Comparison of ENCODE assay signal across 8 cellular contexts in genomic region chr5:132293992-132294727, GRCh38. TPM values are rescaled to one million over a fixed set of nuclear protein-coding genes. Genes with fewer than 3 reads are reported as not detected.
A peak's percentile ranks its signal among the peaks of the same experiment; 100 is the strongest.
DNase-seq lines count a peak whose midpoint lies in the region; ATAC-seq and TF ChIP-seq lines count a peak whose summit lies in the region.

TSS of gene SLC22A4 (plus strand) at chr5:132294394. CDS start at chr5:132294617, 223 bp downstream.

- TF ChIP-seq CTCF in Peyer's patch (IDR thresholded peaks at IDR 0.05) (no peak), fibroblast of lung (conservative IDR thresholded peaks at IDR 0.05 in 1 of 2, IDR thresholded peaks at IDR 0.05 in 1 of 2; ENCODE audit: low read depth in 1 of 2, low read length in 2 of 2) (no peak)

- H3K9me3 ChIP-seq in Peyer's patch: no peaks in the 10 kb centered on the region
- no peaks in the 10 kb centered on the region for H3K9me3 ChIP-seq in fibroblast of lung (ENCODE audit: control insufficient read depth, insufficient read depth, low read depth, low read length)
- H3K9me3 ChIP-seq in naive thymus-derived CD4-positive, alpha-beta T cell (ENCODE audit: control insufficient read depth in 2 of 3, low read length in 3 of 3): no peaks in the 10 kb centered on the region

- peaks cover 9% of the 10 kb centered on the region for H3K79me2 ChIP-seq in fibroblast of lung (ENCODE audit: control insufficient read depth, insufficient read depth, low read length)

- peak within 1 kb of the TSS; percentile 75 for H2AFZ ChIP-seq in fibroblast of lung (ENCODE audit: low read length)

- intact Hi-C loops in naive thymus-derived CD4-positive, alpha-beta T cell (cut with micrococcal nuclease): loop anchor here (1.0 to 10.0 kb wide), 9 partner anchors 75 to 733 kb away; partner anchors contain the start of genes SLC22A5 (in 2 of the 2), ZCCHC10 (in 2 of the 2), GDF9 (in 1 of the 2) and IRF1 (in 1 of the 2)

- peak within 1 kb of the TSS; percentile 78 to 96 (median 86) for H3K27ac ChIP-seq in Peyer's patch
- H3K27ac ChIP-seq in fibroblast of lung (ENCODE audit: insufficient read depth, low read length): peak within 1 kb of the TSS; percentile 90
- peak within 1 kb of the TSS; percentile 43 for H3K27ac ChIP-seq in naive thymus-derived CD4-positive, alpha-beta T cell (ENCODE audit: low read depth, low read length)

- POLR2A ChIA-PET in naive thymus-derived CD4-positive, alpha-beta T cell (lab: Charles Lee): no interaction called here

- H4K20me1 ChIP-seq in fibroblast of lung (ENCODE audit: control insufficient read depth, extremely low read depth, insufficient read depth, low read length): no peaks in the 10 kb centered on the region

- TF ChIP-seq POLR2A in Peyer's patch (IDR thresholded peaks at IDR 0.05): peak; percentile 58 to 67

- CTCF ChIA-PET in naive thymus-derived CD4-positive, alpha-beta T cell (lab: Charles Lee): interaction anchor here (0.6 kb wide), 1 partner anchor 38 kb away, joined by 3 read pairs; no protein-coding TSS in a partner anchor

- H3K9ac ChIP-seq in fibroblast of lung (ENCODE audit: insufficient read depth, low read length): peak within 1 kb of the TSS; percentile 91

- DNase-seq in DMS114 treated with DMSO at 0.1 percent for 48 hours (lab: John Stamatoyannopoulos, UW; ENCODE audit: unreplicated experiment) (peak; percentile 79), Peyer's patch (peak; percentile 54 to 91 (median 90)), fibroblast of lung (ENCODE audit: low read depth in 2 of 2) (peak; percentile 91 to 94)
- DNase-seq in naive thymus-derived CD4-positive, alpha-beta T cell: peak; percentile 20 to 85 (median 45)

- H3K4me2 ChIP-seq in fibroblast of lung (ENCODE audit: extremely low read depth, insufficient read depth, low read length): peak within 1 kb of the TSS; percentile 85

- H3K27ac Mint-ChIP-seq in IgD-negative memory B cell: no peak within 1 kb of the TSS
- peak within 1 kb of the TSS; percentile 87 for H3K27ac Mint-ChIP-seq in activated T-helper 17 cell treated with anti-CD3 and anti-CD28 coated beads, Interleukin-2, amount 50 U/mL, for 72 hours
- H3K27ac Mint-ChIP-seq in naive thymus-derived CD4-positive, alpha-beta T cell: peak within 1 kb of the TSS in 4 of 9 donors; percentile 50 to 75 (median 52)
- H3K27ac Mint-ChIP-seq in stimulated activated memory B cell treated with anti-CD40 and anti-IgM and Interleukin-4, amounts not matched to agents 10 μg/mL and 1 μg/mL and 100 μg/mL, for 72 hours: peak within 1 kb of the TSS; percentile 89

- H3K4me3 ChIP-seq in Peyer's patch: peak within 1 kb of the TSS; percentile 52 to 76 (median 68)
- peak within 1 kb of the TSS; percentile 54 to 70 (median 58) for H3K4me3 ChIP-seq in fibroblast of lung (replicated peaks in 1 of 4; ENCODE audit: control extremely low read depth in 1 of 4, insufficient read depth in 1 of 4, low read depth in 3 of 4, low read length in 4 of 4)
- peak within 1 kb of the TSS; percentile 69 for H3K4me3 ChIP-seq in naive thymus-derived CD4-positive, alpha-beta T cell (ENCODE audit: low read length)

- peaks cover 35% of the 10 kb centered on the region for H3K27me3 Mint-ChIP-seq in IgD-negative memory B cell
- H3K27me3 Mint-ChIP-seq in activated T-helper 17 cell treated with anti-CD3 and anti-CD28 coated beads, Interleukin-2, amount 50 U/mL, for 72 hours: peaks cover 1% of the 10 kb centered on the region
- peaks cover 9 to 26% (median 14%) of the 10 kb centered on the region in 5 donors for H3K27me3 Mint-ChIP-seq in naive thymus-derived CD4-positive, alpha-beta T cell
- peaks cover 31% of the 10 kb centered on the region for H3K27me3 Mint-ChIP-seq in stimulated activated memory B cell treated with anti-CD40 and anti-IgM and Interleukin-4, amounts not matched to agents 10 μg/mL and 1 μg/mL and 100 μg/mL, for 72 hours

- no peaks in the 10 kb centered on the region for H3K27me3 ChIP-seq in Peyer's patch
- H3K27me3 ChIP-seq in fibroblast of lung (ENCODE audit: control insufficient read depth, insufficient read depth, low read length): no peaks in the 10 kb centered on the region
- H3K27me3 ChIP-seq in naive thymus-derived CD4-positive, alpha-beta T cell (ENCODE audit: control insufficient read depth in 2 of 2, insufficient read depth in 2 of 2, low read length in 2 of 2): no peaks in the 10 kb centered on the region

- peaks cover 4 to 9% (median 5%) of the 10 kb centered on the region in 3 donors for H3K4me1 Mint-ChIP-seq in IgD-negative memory B cell
- peaks cover 13% of the 10 kb centered on the region for H3K4me1 Mint-ChIP-seq in activated T-helper 17 cell treated with anti-CD3 and anti-CD28 coated beads, Interleukin-2, amount 50 U/mL, for 72 hours
- peaks cover 5 to 26% (median 9%) of the 10 kb centered on the region in 7 donors for H3K4me1 Mint-ChIP-seq in naive thymus-derived CD4-positive, alpha-beta T cell
- H3K4me1 Mint-ChIP-seq in stimulated activated memory B cell treated with anti-CD40 and anti-IgM and Interleukin-4, amounts not matched to agents 10 μg/mL and 1 μg/mL and 100 μg/mL, for 72 hours: peaks cover 30% of the 10 kb centered on the region

- H3K36me3 Mint-ChIP-seq in IgD-negative memory B cell: no peaks in the 10 kb centered on the region
- no peaks in the 10 kb centered on the region for H3K36me3 Mint-ChIP-seq in activated T-helper 17 cell treated with anti-CD3 and anti-CD28 coated beads, Interleukin-2, amount 50 U/mL, for 72 hours (ENCODE audit: low read depth)
- no peaks in the 10 kb centered on the region for H3K36me3 Mint-ChIP-seq in naive thymus-derived CD4-positive, alpha-beta T cell
- no peaks in the 10 kb centered on the region for H3K36me3 Mint-ChIP-seq in stimulated activated memory B cell treated with anti-CD40 and anti-IgM and Interleukin-4, amounts not matched to agents 10 μg/mL and 1 μg/mL and 100 μg/mL, for 72 hours

- H3K4me3 Mint-ChIP-seq in IgD-negative memory B cell: peak within 1 kb of the TSS; percentile 83 to 96 (median 91)
- peak within 1 kb of the TSS; percentile 94 for H3K4me3 Mint-ChIP-seq in activated T-helper 17 cell treated with anti-CD3 and anti-CD28 coated beads, Interleukin-2, amount 50 U/mL, for 72 hours
- H3K4me3 Mint-ChIP-seq in naive thymus-derived CD4-positive, alpha-beta T cell: peak within 1 kb of the TSS; percentile 80 to 95 (median 90)
- H3K4me3 Mint-ChIP-seq in stimulated activated memory B cell treated with anti-CD40 and anti-IgM and Interleukin-4, amounts not matched to agents 10 μg/mL and 1 μg/mL and 100 μg/mL, for 72 hours: peak within 1 kb of the TSS; percentile 91

- ATAC-seq in GM21529 (IDR thresholded peaks at IDR 0.05; ENCODE audit: unreplicated experiment): peak; percentile 68
- peak; percentile 74 for ATAC-seq in activated T-helper 17 cell treated with anti-CD3 and anti-CD28 coated beads, Interleukin-2, amount 50 U/mL, for 72 hours (replicated peaks)
- ATAC-seq in naive thymus-derived CD4-positive, alpha-beta T cell: peak; percentile 83
- ATAC-seq in stimulated activated memory B cell treated with anti-CD40 and anti-IgM and Interleukin-4, amounts not matched to agents 10 μg/mL and 1 μg/mL and 100 μg/mL, for 72 hours: peak; percentile 88

- H3K4me1 ChIP-seq in Peyer's patch (peaks cover 0 to 18% (median 14%) of the 10 kb centered on the region in 4 donors), fibroblast of lung (ENCODE audit: control insufficient read depth, extremely low read depth, insufficient read depth, low read length) (peaks cover 4% of the 10 kb centered on the region)
- H3K4me1 ChIP-seq in naive thymus-derived CD4-positive, alpha-beta T cell (ENCODE audit: control insufficient read depth in 2 of 2, insufficient read depth in 2 of 2, low read length in 2 of 2): peaks cover 0 to 8% of the 10 kb centered on the region in 2 donors

- H3K9me3 Mint-ChIP-seq in IgD-negative memory B cell: no peaks in the 10 kb centered on the region
- no peaks in the 10 kb centered on the region for H3K9me3 Mint-ChIP-seq in activated T-helper 17 cell treated with anti-CD3 and anti-CD28 coated beads, Interleukin-2, amount 50 U/mL, for 72 hours
- H3K9me3 Mint-ChIP-seq in naive thymus-derived CD4-positive, alpha-beta T cell: peaks cover 0 to 4% (median 0%) of the 10 kb centered on the region in 11 donors
- H3K9me3 Mint-ChIP-seq in stimulated activated memory B cell treated with anti-CD40 and anti-IgM and Interleukin-4, amounts not matched to agents 10 μg/mL and 1 μg/mL and 100 μg/mL, for 72 hours: no peaks in the 10 kb centered on the region

- no peaks in the 10 kb centered on the region for H3K36me3 ChIP-seq in Peyer's patch
- H3K36me3 ChIP-seq in fibroblast of lung (ENCODE audit: control insufficient read depth, insufficient read depth, low read length): no peaks in the 10 kb centered on the region
- H3K36me3 ChIP-seq in naive thymus-derived CD4-positive, alpha-beta T cell (ENCODE audit: control insufficient read depth in 2 of 3, insufficient read depth in 3 of 3, low read length in 3 of 3): no peaks in the 10 kb centered on the region

RNA-seq across cellular contexts. Expression of gene SLC22A4, which starts in this region (rescaled TPM):
- not detected for polyA plus RNA-seq in IgD-negative memory B cell
- total RNA-seq in Peyer's patch: 10 to 100 TPM in 3 of 4 donors, not detected in 1; 25.5 to 56.6 (median 37.3) TPM
- total RNA-seq in activated T-helper 17 cell treated with anti-CD3 and anti-CD28 coated beads, Interleukin-2, amount 50 U/mL, for 72 hours: under 1 TPM; 0.58 to 0.93 TPM
- 1.3 and 4.1 TPM in 2 replicates for total RNA-seq in fibroblast of lung
- 1.1 and 3.4 TPM in 2 replicates for polyA plus RNA-seq in fibroblast of lung
- 0.69 and 2.3 TPM in 2 replicates for polyA plus RNA-seq in fibroblast of lung (2012)
- 5.7 TPM in 1 of 2 replicates, not detected in the other for polyA minus RNA-seq in fibroblast of lung (ENCODE audit: low replicate concordance)
- 1 to 10 TPM in 2 of 5 experiments, under 1 TPM in 1, not detected in 2; 0.29 to 7.5 (median 1.1) TPM for total RNA-seq in naive thymus-derived CD4-positive, alpha-beta T cell
- polyA plus RNA-seq in naive thymus-derived CD4-positive, alpha-beta T cell: not detected

Comparison
In these comparisons a context has a peak if more than half of its experiments do, and no peak if none do; other contexts are left out.
1. Peak in every context shown above with its lines: DNase-seq, ATAC-seq, H3K4me3 ChIP-seq and H3K27ac ChIP-seq.
2. Peak in ATAC-seq in activated T-helper 17 cell treated with anti-CD3 and anti-CD28 coated beads, Interleukin-2, amount 50 U/mL, for 72 hours; RNA of the gene not detected or under 1 TPM.
3. H3K27ac Mint-ChIP-seq: peak in activated T-helper 17 cell treated with anti-CD3 and anti-CD28 coated beads, Interleukin-2, amount 50 U/mL, for 72 hours (single experiment) and stimulated activated memory B cell treated with anti-CD40 and anti-IgM and Interleukin-4, amounts not matched to agents 10 μg/mL and 1 μg/mL and 100 μg/mL, for 72 hours (single experiment); none in IgD-negative memory B cell (0 of 3).